ENCODE assay signal across 1 cellular context in the genomic region with DNA sequence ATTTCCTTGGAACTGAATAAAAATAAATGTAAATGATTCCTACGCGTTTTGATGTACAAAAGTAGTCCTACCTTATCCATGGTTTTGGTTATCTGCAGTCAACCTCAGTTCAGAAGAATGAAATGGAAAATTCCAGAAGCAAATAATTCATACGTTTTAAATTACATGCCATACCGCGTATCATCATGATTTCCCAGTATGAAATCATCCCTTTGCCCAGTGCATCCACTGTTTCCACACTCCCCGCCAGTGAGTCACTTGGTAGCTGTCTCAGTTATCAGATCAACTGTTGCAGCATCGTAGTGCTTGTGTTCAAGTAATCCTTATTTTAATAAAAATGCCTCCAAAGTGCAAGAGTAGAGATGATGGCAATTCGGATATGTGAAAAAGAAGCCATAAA.
TF ChIP-seq lines count a peak whose summit lies in the region.

No MANE protein-coding gene starts in this region.

TF ChIP-seq in A549, 52 proteins besides CTCF, POLR2A, EP300 and RAD21 (continued from another document):
- TF ChIP-seq NPAS2 (CRISPR knock-in tag; IDR thresholded peaks at IDR 0.05; ENCODE audit: borderline replicate concordance): no peak
- TF ChIP-seq HEYL (CRISPR knock-in tag; IDR thresholded peaks at IDR 0.05): no peak
- TF ChIP-seq MYC (IDR thresholded peaks at IDR 0.05; ENCODE audit: borderline replicate concordance, low read length): no peak
- no peak for TF ChIP-seq FOSB (CRISPR knock-in tag; IDR thresholded peaks at IDR 0.05)
- TF ChIP-seq EHF (CRISPR knock-in tag; IDR thresholded peaks at IDR 0.05): no peak
- TF ChIP-seq, protein P1, sequence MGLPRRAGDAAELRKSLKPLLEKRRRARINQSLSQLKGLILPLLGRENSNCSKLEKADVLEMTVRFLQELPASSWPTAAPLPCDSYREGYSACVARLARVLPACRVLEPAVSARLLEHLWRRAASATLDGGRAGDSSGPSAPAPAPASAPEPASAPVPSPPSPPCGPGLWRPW (IDR thresholded peaks at IDR 0.05): 0 out of 2 replicates have a peak, but pooled peaks have one; percentile 24
- TF ChIP-seq BCL3 (IDR thresholded peaks at IDR 0.05): 0 out of 3 replicates have a peak, but pooled peaks have one; percentile 54
- no peak for TF ChIP-seq MAZ (IDR thresholded peaks at IDR 0.05; ENCODE audit: borderline replicate concordance, low read depth, low read length)
- TF ChIP-seq EHMT2 (IDR thresholded peaks at IDR 0.05; ENCODE audit: low read depth): no peak
- peak; percentile 69 for TF ChIP-seq GATA3 (IDR thresholded peaks at IDR 0.05; ENCODE audit: borderline replicate concordance)
- TF ChIP-seq, protein P2, sequence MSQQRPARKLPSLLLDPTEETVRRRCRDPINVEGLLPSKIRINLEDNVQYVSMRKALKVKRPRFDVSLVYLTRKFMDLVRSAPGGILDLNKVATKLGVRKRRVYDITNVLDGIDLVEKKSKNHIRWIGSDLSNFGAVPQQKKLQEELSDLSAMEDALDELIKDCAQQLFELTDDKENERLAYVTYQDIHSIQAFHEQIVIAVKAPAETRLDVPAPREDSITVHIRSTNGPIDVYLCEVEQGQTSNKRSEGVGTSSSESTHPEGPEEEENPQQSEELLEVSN (IDR thresholded peaks at IDR 0.05; ENCODE audit: borderline replicate concordance, low read depth): no peak
- no peak for TF ChIP-seq HOXB13 (CRISPR knock-in tag; IDR thresholded peaks at IDR 0.05; ENCODE audit: low read depth)
- no peak for TF ChIP-seq HMGXB4 (CRISPR knock-in tag; IDR thresholded peaks at IDR 0.05; ENCODE audit: borderline replicate concordance)
- no peak for TF ChIP-seq HOXA7 (CRISPR knock-in tag; IDR thresholded peaks at IDR 0.05)
- no peak for TF ChIP-seq BHLHE40 (IDR thresholded peaks at IDR 0.05; ENCODE audit: low read depth, low read length)
- no peak for TF ChIP-seq ZC3H11A (IDR thresholded peaks at IDR 0.05)
- no peak for TF ChIP-seq ZFP36 (IDR thresholded peaks at IDR 0.05; ENCODE audit: borderline replicate concordance, partially characterized antibody)
- TF ChIP-seq, protein P3, sequence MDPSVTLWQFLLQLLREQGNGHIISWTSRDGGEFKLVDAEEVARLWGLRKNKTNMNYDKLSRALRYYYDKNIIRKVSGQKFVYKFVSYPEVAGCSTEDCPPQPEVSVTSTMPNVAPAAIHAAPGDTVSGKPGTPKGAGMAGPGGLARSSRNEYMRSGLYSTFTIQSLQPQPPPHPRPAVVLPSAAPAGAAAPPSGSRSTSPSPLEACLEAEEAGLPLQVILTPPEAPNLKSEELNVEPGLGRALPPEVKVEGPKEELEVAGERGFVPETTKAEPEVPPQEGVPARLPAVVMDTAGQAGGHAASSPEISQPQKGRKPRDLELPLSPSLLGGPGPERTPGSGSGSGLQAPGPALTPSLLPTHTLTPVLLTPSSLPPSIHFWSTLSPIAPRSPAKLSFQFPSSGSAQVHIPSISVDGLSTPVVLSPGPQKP (IDR thresholded peaks at IDR 0.05; ENCODE audit: low read depth, low read length): no peak
- TF ChIP-seq, protein P4, sequence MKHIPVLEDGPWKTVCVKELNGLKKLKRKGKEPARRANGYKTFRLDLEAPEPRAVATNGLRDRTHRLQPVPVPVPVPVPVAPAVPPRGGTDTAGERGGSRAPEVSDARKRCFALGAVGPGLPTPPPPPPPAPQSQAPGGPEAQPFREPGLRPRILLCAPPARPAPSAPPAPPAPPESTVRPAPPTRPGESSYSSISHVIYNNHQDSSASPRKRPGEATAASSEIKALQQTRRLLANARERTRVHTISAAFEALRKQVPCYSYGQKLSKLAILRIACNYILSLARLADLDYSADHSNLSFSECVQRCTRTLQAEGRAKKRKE (CRISPR knock-in tag; IDR thresholded peaks at IDR 0.05; ENCODE audit: low read depth): no peak
- TF ChIP-seq PBX3 (IDR thresholded peaks at IDR 0.05): no peak
- TF ChIP-seq RCOR1 (IDR thresholded peaks at IDR 0.05; ENCODE audit: low read depth, low read length): no peak
- no peak for TF ChIP-seq FOXS1 (CRISPR knock-in tag; IDR thresholded peaks at IDR 0.05)
- TF ChIP-seq CBX8 (IDR thresholded peaks at IDR 0.05): no peak
- no peak for TF ChIP-seq PHF8 (IDR thresholded peaks at IDR 0.05; ENCODE audit: borderline replicate concordance, low read depth)
- no peak for TF ChIP-seq CBX2 (IDR thresholded peaks at IDR 0.05; ENCODE audit: borderline replicate concordance, low read depth)
- no peak for TF ChIP-seq CHD2 (IDR thresholded peaks at IDR 0.05; ENCODE audit: low read length, partially characterized antibody)
- peak; percentile 81 for TF ChIP-seq FOSL2 (IDR thresholded peaks at IDR 0.05)
- TF ChIP-seq FOSL2 (CRISPR knock-in tag; IDR thresholded peaks at IDR 0.05): peak; percentile 83
- TF ChIP-seq ZNF302 (CRISPR knock-in tag; IDR thresholded peaks at IDR 0.05): no peak
